In genomic region chr1:56547977-56548376, GRCh38 we compare ENCODE assay signal across 17 cellular contexts. TPM values are rescaled to one million over a fixed set of nuclear protein-coding genes. Genes with fewer than 3 reads are reported as not detected.
DNase-seq lines count a peak whose midpoint lies in the region; ATAC-seq and TF ChIP-seq lines count a peak whose summit lies in the region.
"Had no signal": no experiment of that assay in that cellular context is flagged by ENCODE, and none has a peak within 500 bp of the region (broad histone marks: within the 10 kb centered on the region; RNA-seq: fewer than 3 reads in every experiment).

No MANE protein-coding gene starts in this region.

- TF ChIP-seq CTCF in LNCaP clone FGC (IDR thresholded peaks at IDR 0.05; ENCODE audit: control insufficient read depth, extremely low read depth, insufficient read depth) (no peak), chondrocyte (IDR thresholded peaks at IDR 0.05) (no peak)

- peaks cover 15% of the 10 kb centered on the region for H3K4me1 Mint-ChIP-seq in chondrocyte (ENCODE audit: low read depth)
- H3K4me1 Mint-ChIP-seq in activated naive CD4-positive, alpha-beta T cell treated with anti-CD3 and anti-CD28 coated beads, Interleukin-2, amount 10 ng/mL, durations not matched to agents 7 days and 5 days, result no peaks in the 10 kb centered on the region
- H3K4me1 Mint-ChIP-seq: stimulated activated naive B cell treated with anti-CD40 and anti-IgM and Interleukin-4, amounts not matched to agents 10 μg/mL and 1 μg/mL and 100 μg/mL, for 72 hours had no signal

- peaks cover 0 to 2% (median 0%) of the 10 kb centered on the region in 5 donors for H3K36me3 ChIP-seq in subcutaneous abdominal adipose tissue (ENCODE audit: control insufficient read depth in 5 of 5, insufficient read depth in 5 of 5, low read length in 5 of 5)
- H3K36me3 ChIP-seq: SJCRH30 had no signal

- H3K9me3 Mint-ChIP-seq in chondrocyte (ENCODE audit: low read depth), result no peaks in the 10 kb centered on the region
- H3K9me3 Mint-ChIP-seq in activated naive CD4-positive, alpha-beta T cell treated with anti-CD3 and anti-CD28 coated beads, Interleukin-2, amount 10 ng/mL, durations not matched to agents 7 days and 5 days, result no peaks in the 10 kb centered on the region
- H3K9me3 Mint-ChIP-seq: CD4-positive, alpha-beta T cell; endodermal cell; stimulated activated naive B cell treated with anti-CD40 and anti-IgM and Interleukin-4, amounts not matched to agents 10 μg/mL and 1 μg/mL and 100 μg/mL, for 72 hours had no signal

- peak overlapping the region; percentile 80 for H3K27ac ChIP-seq in subcutaneous abdominal adipose tissue (ENCODE audit: low read depth, low read length)
- H3K27ac ChIP-seq: SJCRH30 had no signal

- H3K4me3 ChIP-seq in LNCaP clone FGC (ENCODE audit: low read depth, low read length) (no peak overlapping the region), subcutaneous abdominal adipose tissue (ENCODE audit: low read depth in 1 of 5, low read length in 5 of 5) (no peak overlapping the region)
- H3K4me3 ChIP-seq: SJCRH30 had no signal

- peak overlapping the region; percentile 17 for H3K27ac Mint-ChIP-seq in chondrocyte (ENCODE audit: unreplicated experiment)
- H3K27ac Mint-ChIP-seq in activated naive CD4-positive, alpha-beta T cell treated with anti-CD3 and anti-CD28 coated beads, Interleukin-2, amount 10 ng/mL, durations not matched to agents 7 days and 5 days, result no peak overlapping the region
- H3K27ac Mint-ChIP-seq: CD4-positive, alpha-beta T cell; endodermal cell; stimulated activated naive B cell treated with anti-CD40 and anti-IgM and Interleukin-4, amounts not matched to agents 10 μg/mL and 1 μg/mL and 100 μg/mL, for 72 hours had no signal

- H3K27me3 ChIP-seq in subcutaneous abdominal adipose tissue (ENCODE audit: control insufficient read depth in 5 of 5, insufficient read depth in 4 of 5, low read length in 5 of 5), result no peaks in the 10 kb centered on the region
- H3K27me3 ChIP-seq: SJCRH30 had no signal

- H3K4me3 Mint-ChIP-seq in chondrocyte (ENCODE audit: unreplicated experiment), result no peak overlapping the region
- no peak overlapping the region for H3K4me3 Mint-ChIP-seq in activated naive CD4-positive, alpha-beta T cell treated with anti-CD3 and anti-CD28 coated beads, Interleukin-2, amount 10 ng/mL, durations not matched to agents 7 days and 5 days
- H3K4me3 Mint-ChIP-seq: CD4-positive, alpha-beta T cell; endodermal cell; stimulated activated naive B cell treated with anti-CD40 and anti-IgM and Interleukin-4, amounts not matched to agents 10 μg/mL and 1 μg/mL and 100 μg/mL, for 72 hours had no signal

- no peaks in the 10 kb centered on the region for H3K36me3 Mint-ChIP-seq in chondrocyte (ENCODE audit: low read depth)
- H3K36me3 Mint-ChIP-seq in activated naive CD4-positive, alpha-beta T cell treated with anti-CD3 and anti-CD28 coated beads, Interleukin-2, amount 10 ng/mL, durations not matched to agents 7 days and 5 days, result no peaks in the 10 kb centered on the region
- H3K36me3 Mint-ChIP-seq: stimulated activated naive B cell treated with anti-CD40 and anti-IgM and Interleukin-4, amounts not matched to agents 10 μg/mL and 1 μg/mL and 100 μg/mL, for 72 hours had no signal

- H3K9me3 ChIP-seq in subcutaneous abdominal adipose tissue (ENCODE audit: control insufficient read depth in 5 of 5, low read length in 5 of 5), result no peaks in the 10 kb centered on the region
- H3K9me3 ChIP-seq: SJCRH30 had no signal

- CTCF ChIA-PET in activated naive CD4-positive, alpha-beta T cell treated with anti-CD3 and anti-CD28 coated beads, Interleukin-2, amount 10 ng/mL, durations not matched to agents 7 days and 5 days (lab: Charles Lee), result no interaction called here

- ATAC-seq in left lobe of liver (peak; percentile 75), HG02840 (IDR thresholded peaks at IDR 0.05; ENCODE audit: low FRiP score, unreplicated experiment) (no peak)
- ATAC-seq: HCT116; stimulated activated naive B cell treated with anti-CD40 and anti-IgM and Interleukin-4, amounts not matched to agents 10 μg/mL and 1 μg/mL and 100 μg/mL, for 72 hours had no signal

- H3K27me3 Mint-ChIP-seq in chondrocyte (ENCODE audit: low read depth), result no peaks in the 10 kb centered on the region
- H3K27me3 Mint-ChIP-seq in activated naive CD4-positive, alpha-beta T cell treated with anti-CD3 and anti-CD28 coated beads, Interleukin-2, amount 10 ng/mL, durations not matched to agents 7 days and 5 days, result no peaks in the 10 kb centered on the region
- H3K27me3 Mint-ChIP-seq: CD4-positive, alpha-beta T cell; stimulated activated naive B cell treated with anti-CD40 and anti-IgM and Interleukin-4, amounts not matched to agents 10 μg/mL and 1 μg/mL and 100 μg/mL, for 72 hours had no signal

- H3K9ac ChIP-seq in subcutaneous abdominal adipose tissue (ENCODE audit: low read length in 5 of 5), result no peak overlapping the region

- DNase-seq in LNCaP clone FGC (ENCODE audit: low read depth) (peak; percentile 96), chondrocyte (ENCODE audit: low spot score) (no peak), left lobe of liver (ENCODE audit: low spot score) (peak; percentile 96), NCI-H2171 (lab: John Stamatoyannopoulos, UW) (no peak)
- DNase-seq in activated naive CD4-positive, alpha-beta T cell (lab: John Stamatoyannopoulos, UW), result no peak
- no peak for DNase-seq in activated naive CD4-positive, alpha-beta T cell treated with anti-CD3 and anti-CD28 coated beads, Interleukin-2, amount 10 ng/mL, durations not matched to agents 7 days and 5 days
- DNase-seq: activated effector memory CD4-positive, alpha-beta T cell treated with anti-CD3 and anti-CD28 coated beads, Interleukin-2, amount 50 U/mL, for 16 hours; CD4-positive, alpha-beta T cell; endodermal cell; foreskin melanocyte; NCI-H187 treated with DMSO at 0.1 percent for 48 hours; SJCRH30; stimulated activated CD4-positive, alpha-beta T cell treated with anti-CD3 and anti-CD28 coated beads, Interleukin-4, amount 100 ng/mL, for 4 hours; stimulated activated naive B cell treated with anti-CD40 and anti-IgM and Interleukin-4, amounts not matched to agents 10 μg/mL and 1 μg/mL and 100 μg/mL, for 72 hours had no signal

- H3K4me1 ChIP-seq in subcutaneous abdominal adipose tissue (ENCODE audit: control insufficient read depth in 5 of 5, insufficient read depth in 5 of 5, low read length in 5 of 5), result peaks cover 0 to 73% (median 53%) of the 10 kb centered on the region in 5 donors
- H3K4me1 ChIP-seq: SJCRH30 had no signal

RNA-seq across cellular contexts. Expression of gene PLPP3, which starts 31.4 kb away (rescaled TPM):
- total RNA-seq in chondrocyte, result 20.2 to 20.5 TPM (median 20.4 TPM) in 3 replicates
- 53.9 TPM for total RNA-seq in left lobe of liver
- total RNA-seq: CD4-positive, alpha-beta T cell; SJCRH30 had no signal

Comparison
In these comparisons a context has a peak if more than half of its experiments do, and no peak if none do; other contexts are left out.
1. DNase-seq: peak in LNCaP clone FGC (single experiment) and left lobe of liver (single experiment); none in chondrocyte (single experiment), activated naive CD4-positive, alpha-beta T cell (0 of 4), NCI-H2171 (single experiment) and activated naive CD4-positive, alpha-beta T cell treated with anti-CD3 and anti-CD28 coated beads, Interleukin-2, amount 10 ng/mL, durations not matched to agents 7 days and 5 days (single experiment).